In genomic region chr3:177147790-177148189, GRCh38 we compare ENCODE assay signal across 21 cellular contexts. TPM values are rescaled to one million over a fixed set of nuclear protein-coding genes. Genes with fewer than 3 reads are reported as not detected.
DNase-seq lines count a peak whose midpoint lies in the region; ATAC-seq and TF ChIP-seq lines count a peak whose summit lies in the region.
"Had no signal": no experiment of that assay in that cellular context is flagged by ENCODE, and none has a peak within 500 bp of the region (broad histone marks: within the 10 kb centered on the region; RNA-seq: fewer than 3 reads in every experiment).

No MANE protein-coding gene starts in this region.

- H3F3A ChIP-seq in SU-DHL-6 (ENCODE audit: insufficient read depth), result peaks cover 87% of the 10 kb centered on the region
- peaks cover 6% of the 10 kb centered on the region for H3F3A ChIP-seq in smooth muscle cell (ENCODE audit: low read depth)

- H3K27ac ChIP-seq in SU-DHL-6 (ENCODE audit: low read depth, low read length), result peak overlapping the region; percentile 94
- peak overlapping the region; percentile 41 for H3K27ac ChIP-seq in smooth muscle cell (ENCODE audit: low read depth)
- H3K27ac ChIP-seq in gastrocnemius medialis, result no peak overlapping the region
- H3K27ac ChIP-seq: coronary artery, PC-9, upper lobe of right lung, VCaP had no signal

- H3K4me1 ChIP-seq in smooth muscle cell (ENCODE audit: low read depth) (peaks cover 40% of the 10 kb centered on the region), gastrocnemius medialis (peaks cover 47 to 59% of the 10 kb centered on the region in 2 donors)

- H3K9me3 Mint-ChIP-seq in activated T-cell treated with anti-CD3 and anti-CD28 coated beads, Interleukin-2, amount 50 U/mL, for 24 hours, result no peaks in the 10 kb centered on the region
- no peaks in the 10 kb centered on the region for H3K9me3 Mint-ChIP-seq in endothelial cell (ENCODE audit: unreplicated experiment)
- H3K9me3 Mint-ChIP-seq: activated T-helper 17 cell treated with anti-CD3 and anti-CD28 coated beads, Interleukin-2, amount 50 U/mL, for 72 hours had no signal

- no peaks in the 10 kb centered on the region for H3K9me3 ChIP-seq in SU-DHL-6 (ENCODE audit: insufficient read depth, low read length)
- H3K9me3 ChIP-seq in smooth muscle cell (replicated peaks; ENCODE audit: low read depth), result no peaks in the 10 kb centered on the region
- H3K9me3 ChIP-seq in gastrocnemius medialis, result no peaks in the 10 kb centered on the region
- H3K9me3 ChIP-seq: heart right ventricle, upper lobe of right lung had no signal

- intact Hi-C loops in gastrocnemius medialis (cut with DNase I; ENCODE audit: low total_unique reads), result no loop called here

- no peak for ATAC-seq in GM21515 (IDR thresholded peaks at IDR 0.05; ENCODE audit: unreplicated experiment)
- ATAC-seq in HG03378 (IDR thresholded peaks at IDR 0.05; ENCODE audit: unreplicated experiment), result no peak
- ATAC-seq in gastrocnemius medialis, result no peak
- ATAC-seq: activated T-helper 17 cell treated with anti-CD3 and anti-CD28 coated beads, Interleukin-2, amount 50 U/mL, for 72 hours; HCT116; heart right ventricle; upper lobe of right lung had no signal

- H3K79me2 ChIP-seq in SU-DHL-6 (ENCODE audit: insufficient read depth, low read length) (peaks cover 100% of the 10 kb centered on the region), smooth muscle cell (ENCODE audit: low read depth) (peaks cover 97% of the 10 kb centered on the region)

- no peak overlapping the region for H2AFZ ChIP-seq in SU-DHL-6 (ENCODE audit: low read depth, low read length, severe bottlenecking)
- H2AFZ ChIP-seq in smooth muscle cell (ENCODE audit: low read depth), result no peak overlapping the region
- H2AFZ ChIP-seq: PC-9 had no signal

- H3K9ac ChIP-seq in SU-DHL-6 (ENCODE audit: low read length) (peak overlapping the region; percentile 58), smooth muscle cell (ENCODE audit: low read depth) (no peak overlapping the region)

- no peak for TF ChIP-seq POLR2A in gastrocnemius medialis (IDR thresholded peaks at IDR 0.05)

- H3K4me3 ChIP-seq in SU-DHL-6 (ENCODE audit: insufficient read depth, low read length, poor library complexity, severe bottlenecking) (no peak overlapping the region), smooth muscle cell (no peak overlapping the region), gastrocnemius medialis (no peak overlapping the region)
- H3K4me3 ChIP-seq: coronary artery, heart right ventricle, PC-9, upper lobe of right lung had no signal

- peak overlapping the region; percentile 87 for H3K27ac Mint-ChIP-seq in activated T-cell treated with anti-CD3 and anti-CD28 coated beads, Interleukin-2, amount 50 U/mL, for 24 hours
- H3K27ac Mint-ChIP-seq in endothelial cell (ENCODE audit: unreplicated experiment), result peak overlapping the region; percentile 67
- H3K27ac Mint-ChIP-seq: activated T-helper 17 cell treated with anti-CD3 and anti-CD28 coated beads, Interleukin-2, amount 50 U/mL, for 72 hours had no signal

- peaks cover 89% of the 10 kb centered on the region for H3K4me1 Mint-ChIP-seq in activated T-cell treated with anti-CD3 and anti-CD28 coated beads, Interleukin-2, amount 50 U/mL, for 24 hours (ENCODE audit: low read depth)
- H3K4me1 Mint-ChIP-seq in endothelial cell (ENCODE audit: unreplicated experiment), result peaks cover 19% of the 10 kb centered on the region

- peaks cover 44% of the 10 kb centered on the region for H3K36me3 Mint-ChIP-seq in activated T-cell treated with anti-CD3 and anti-CD28 coated beads, Interleukin-2, amount 50 U/mL, for 24 hours (ENCODE audit: low read depth)
- no peaks in the 10 kb centered on the region for H3K36me3 Mint-ChIP-seq in endothelial cell (ENCODE audit: low read depth, unreplicated experiment)

- no peak overlapping the region for H3K4me3 Mint-ChIP-seq in activated T-cell treated with anti-CD3 and anti-CD28 coated beads, Interleukin-2, amount 50 U/mL, for 24 hours
- no peak overlapping the region for H3K4me3 Mint-ChIP-seq in endothelial cell (ENCODE audit: unreplicated experiment)

- no peaks in the 10 kb centered on the region for H3K9me2 ChIP-seq in SU-DHL-6 (replicated peaks; ENCODE audit: insufficient read depth, low read length)

- no peaks in the 10 kb centered on the region for H3K27me3 ChIP-seq in SU-DHL-6 (ENCODE audit: low read length)
- no peaks in the 10 kb centered on the region for H3K27me3 ChIP-seq in smooth muscle cell (ENCODE audit: low read depth)
- H3K27me3 ChIP-seq in gastrocnemius medialis, result no peaks in the 10 kb centered on the region
- H3K27me3 ChIP-seq: heart right ventricle, upper lobe of right lung had no signal

- DNase-seq in activated T-cell treated with anti-CD3 and anti-CD28 coated beads, Interleukin-2, amount 50 U/mL, for 24 hours, result no peak
- DNase-seq in activated T-cell treated with anti-CD3 and anti-CD28 coated beads for 4 hours, result no peak
- no peak for DNase-seq in endothelial cell (ENCODE audit: low spot score)
- DNase-seq in smooth muscle cell (lab: John Stamatoyannopoulos, UW; ENCODE audit: unreplicated experiment), result no peak
- DNase-seq in gastrocnemius medialis, result no peak
- DNase-seq: heart right ventricle; NCI-H1092; NCI-H2029 treated with DMSO at 0.1 percent for 48 hours; occipital lobe; PC-9; SIG-M5; stimulated activated CD4-positive, alpha-beta T cell treated with anti-CD3 and anti-CD28 coated beads, Interleukin-12 subunit alpha, Interleukin-12 subunit beta, amount 100 ng/mL, for 4 hours; T-helper 2 cell; upper lobe of right lung had no signal

- WGBS in smooth muscle cell (ENCODE audit: low lambda C conversion rate), result 97% methylated on average over 1 of the region's 1 CpG

- H3K27me3 Mint-ChIP-seq in activated T-cell treated with anti-CD3 and anti-CD28 coated beads, Interleukin-2, amount 50 U/mL, for 24 hours, result no peaks in the 10 kb centered on the region
- peaks cover 2% of the 10 kb centered on the region for H3K27me3 Mint-ChIP-seq in endothelial cell (ENCODE audit: unreplicated experiment)
- H3K27me3 Mint-ChIP-seq: activated T-helper 17 cell treated with anti-CD3 and anti-CD28 coated beads, Interleukin-2, amount 50 U/mL, for 72 hours had no signal

- H3K36me3 ChIP-seq in SU-DHL-6 (ENCODE audit: low read length) (no peaks in the 10 kb centered on the region; the same call in 1 of the 2 replicates), smooth muscle cell (ENCODE audit: low read depth) (no peaks in the 10 kb centered on the region), gastrocnemius medialis (no peaks in the 10 kb centered on the region)
- H3K36me3 ChIP-seq: heart right ventricle, upper lobe of right lung had no signal

- H4K20me1 ChIP-seq in SU-DHL-6 (ENCODE audit: low read depth, low read length), result 0 out of 2 replicates have a peak, but pooled peaks cover 6% of the 10 kb centered on the region
- peaks cover 100% of the 10 kb centered on the region for H4K20me1 ChIP-seq in smooth muscle cell (ENCODE audit: low read depth)

- TF ChIP-seq CTCF in SU-DHL-6 (IDR thresholded peaks at IDR 0.05; ENCODE audit: insufficient read depth, low read length, poor library complexity, severe bottlenecking), result no peak
- no peak for TF ChIP-seq CTCF in endothelial cell (IDR thresholded peaks at IDR 0.05; ENCODE audit: unreplicated experiment)
- no peak for TF ChIP-seq CTCF in smooth muscle cell (IDR thresholded peaks at IDR 0.05; ENCODE audit: borderline replicate concordance, insufficient read depth, poor library complexity, severe bottlenecking)
- no peak for TF ChIP-seq CTCF in gastrocnemius medialis (IDR thresholded peaks at IDR 0.05 in 4 of 5, conservative IDR thresholded peaks at IDR 0.05 in 1 of 5)

- in situ Hi-C loops in gastrocnemius medialis (cut with MboI; ENCODE audit: low sequenced_read_pairs in 4 of 4), result no loop called here

- H3K4me2 ChIP-seq in SU-DHL-6 (ENCODE audit: low read depth, low read length, poor library complexity, severe bottlenecking), result peak overlapping the region; percentile 98
- H3K4me2 ChIP-seq in smooth muscle cell, result no peak overlapping the region
- H3K4me2 ChIP-seq: PC-9 had no signal

RNA-seq across cellular contexts. Expression of gene TBL1XR1, which starts 49.5 kb away (rescaled TPM):
- total RNA-seq in endothelial cell (ENCODE audit: unreplicated experiment), result 156 TPM
- 115 and 223 TPM in 2 replicates for total RNA-seq in smooth muscle cell
- 19.9 and 26.7 TPM in 2 replicates for polyA plus RNA-seq in smooth muscle cell
- 10 to 100 TPM; 35.9 to 77.8 (median 49.2) TPM for total RNA-seq in gastrocnemius medialis

Comparison
In these comparisons a context has a peak if more than half of its experiments do, and no peak if none do; other contexts are left out.
1. H3K27ac ChIP-seq: peak in SU-DHL-6 (single experiment) and smooth muscle cell (single experiment); none in gastrocnemius medialis (0 of 4).